ENCODE assay signal across 1 cellular context in genomic region chr3:56830884-56831283, GRCh38.
A peak's percentile ranks its signal among the peaks of the same experiment; 100 is the strongest.
TF ChIP-seq lines count a peak whose summit lies in the region.

No MANE protein-coding gene starts in this region.

TF ChIP-seq in HepG2, 621 proteins besides CTCF, POLR2A, EP300 and RAD21 (continued from another document):
- TF ChIP-seq HNF4G (IDR thresholded peaks at IDR 0.05; ENCODE audit: borderline replicate concordance, low read depth, low read length) (peak; percentile 41; the same call in 1 of the 2 replicates), HNF4G (CRISPR knock-in tag; IDR thresholded peaks at IDR 0.05; ENCODE audit: borderline replicate concordance, low read depth) (no peak), DRAP1 (CRISPR knock-in tag; IDR thresholded peaks at IDR 0.05) (no peak), ZNF552 (CRISPR knock-in tag; IDR thresholded peaks at IDR 0.05; ENCODE audit: borderline replicate concordance) (no peak), ZNF343 (CRISPR knock-in tag; IDR thresholded peaks at IDR 0.05) (no peak), FOXA1 (IDR thresholded peaks at IDR 0.05) (no peak), FOXA1 (CRISPR knock-in tag; IDR thresholded peaks at IDR 0.05) (peak; percentile 86), SUZ12 (IDR thresholded peaks at IDR 0.05; ENCODE audit: low read depth, low read length) (no peak), E2F5 (CRISPR knock-in tag; conservative IDR thresholded peaks at IDR 0.05) (no peak), MXD1 (CRISPR knock-in tag; IDR thresholded peaks at IDR 0.05) (no peak), ATF3 (CRISPR knock-in tag; IDR thresholded peaks at IDR 0.05) (peak; percentile 91), PPARG (CRISPR knock-in tag; conservative IDR thresholded peaks at IDR 0.05) (peak; percentile 83), PREB (CRISPR knock-in tag; IDR thresholded peaks at IDR 0.05) (no peak), ZNF609 (CRISPR knock-in tag; IDR thresholded peaks at IDR 0.05; ENCODE audit: borderline replicate concordance) (peak; percentile 85; the same call in 1 of the 2 replicates), AGO1 (IDR thresholded peaks at IDR 0.05; ENCODE audit: low read depth, low read length, poor library complexity, severe bottlenecking) (no peak), EEA1 (CRISPR knock-in tag; IDR thresholded peaks at IDR 0.05; ENCODE audit: borderline replicate concordance) (no peak), ZNF644 (CRISPR knock-in tag; IDR thresholded peaks at IDR 0.05; ENCODE audit: low read depth) (no peak; the same call in 1 of the 2 replicates), THAP9 (CRISPR knock-in tag; IDR thresholded peaks at IDR 0.05; ENCODE audit: borderline replicate concordance) (no peak), MLLT10 (CRISPR knock-in tag; IDR thresholded peaks at IDR 0.05) (no peak), HES4 (CRISPR knock-in tag; IDR thresholded peaks at IDR 0.05; ENCODE audit: borderline replicate concordance) (no peak), ZNF331 (CRISPR knock-in tag; IDR thresholded peaks at IDR 0.05) (peak; percentile 48; the same call in 1 of the 2 replicates), SMC3 (IDR thresholded peaks at IDR 0.05; ENCODE audit: low read length) (no peak), NR2F6 (IDR thresholded peaks at IDR 0.05) (peak; percentile 69), NR2F6 (CRISPR knock-in tag; IDR thresholded peaks at IDR 0.05) (peak; percentile 75; the same call in 1 of the 2 replicates), NFIC (IDR thresholded peaks at IDR 0.05; ENCODE audit: low read length) (peak; percentile 74), NR2F1 (CRISPR knock-in tag; IDR thresholded peaks at IDR 0.05) (no peak), STAT5B (CRISPR knock-in tag; IDR thresholded peaks at IDR 0.05) (no peak), ZNF205 (CRISPR knock-in tag; IDR thresholded peaks at IDR 0.05) (peak; percentile 64; the same call in 1 of the 2 replicates), PCBP1 (IDR thresholded peaks at IDR 0.05; ENCODE audit: borderline replicate concordance, low read depth, low read length) (no peak), ZSCAN9 (CRISPR knock-in tag; IDR thresholded peaks at IDR 0.05; ENCODE audit: borderline replicate concordance) (peak; percentile 45; the same call in 1 of the 2 replicates), ATRX (CRISPR knock-in tag; IDR thresholded peaks at IDR 0.05; ENCODE audit: borderline replicate concordance) (no peak), SP4 (CRISPR knock-in tag; IDR thresholded peaks at IDR 0.05) (no peak), IRF2 (CRISPR knock-in tag; IDR thresholded peaks at IDR 0.05) (peak; percentile 45; the same call in 1 of the 2 replicates), FOXK1 (CRISPR knock-in tag; IDR thresholded peaks at IDR 0.05; ENCODE audit: borderline replicate concordance, low read depth) (peak; percentile 85; the same call in 1 of the 2 replicates), NCOA2 (CRISPR knock-in tag; IDR thresholded peaks at IDR 0.05) (peak; percentile 96), TCF12 (IDR thresholded peaks at IDR 0.05) (no peak), TCF12 (CRISPR knock-in tag; IDR thresholded peaks at IDR 0.05) (no peak), ZFX (CRISPR knock-in tag; IDR thresholded peaks at IDR 0.05; ENCODE audit: low read depth) (no peak), GZF1 (CRISPR knock-in tag; IDR thresholded peaks at IDR 0.05) (no peak), RARA (CRISPR knock-in tag; IDR thresholded peaks at IDR 0.05) (peak; percentile 90), RFXAP (CRISPR knock-in tag; IDR thresholded peaks at IDR 0.05; ENCODE audit: borderline replicate concordance) (0 out of 2 replicates have a peak, but pooled peaks have one; percentile 40), RBM39 (IDR thresholded peaks at IDR 0.05; ENCODE audit: low read depth, low read length, poor library complexity, severe bottlenecking) (no peak), ZNF138 (CRISPR knock-in tag; IDR thresholded peaks at IDR 0.05; ENCODE audit: low read depth) (no peak), ZNF580 (CRISPR knock-in tag; IDR thresholded peaks at IDR 0.05; ENCODE audit: borderline replicate concordance, low read depth) (no peak)
